ENCODE assay signal across 8 cellular contexts in the genomic region with DNA sequence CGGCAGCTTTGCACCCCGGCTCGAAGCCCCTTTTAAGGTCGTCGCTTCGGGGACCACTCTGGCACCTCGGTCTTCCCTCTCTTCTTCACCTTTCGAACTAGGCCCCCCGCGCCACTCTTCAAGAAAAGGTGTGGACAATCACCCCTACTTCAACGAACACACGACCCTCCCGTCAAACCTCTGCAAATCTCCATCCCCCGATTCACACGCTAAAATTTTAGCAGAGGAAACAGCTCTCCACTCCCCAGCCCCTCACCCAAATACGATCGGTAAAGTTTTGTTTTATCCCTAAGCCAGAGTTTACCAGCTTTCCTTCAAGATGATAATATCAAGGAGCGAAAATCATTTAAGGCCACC.
A peak's percentile ranks its signal among the peaks of the same experiment; 100 is the strongest.
DNase-seq lines count a peak whose midpoint lies in the region; ATAC-seq, FAIRE-seq and TF ChIP-seq lines count a peak whose summit lies in the region.

No MANE protein-coding gene starts in this region.

- H3K4me1 ChIP-seq in A549: peaks cover 55% of the 10 kb centered on the region
- H3K4me1 ChIP-seq in KMS-11 (ENCODE audit: low read depth, poor library complexity, severe bottlenecking): peaks cover 14% of the 10 kb centered on the region

- FAIRE-seq in A549 (lab: Jason Lieb, UNC): no peak

- H2AFZ ChIP-seq in KMS-11 (ENCODE audit: low read depth): no peak overlapping the region

- no peak overlapping the region for H3K9ac ChIP-seq in KMS-11

- no peaks in the 10 kb centered on the region for H3K9me3 Mint-ChIP-seq in naive B cell

- H4K20me1 ChIP-seq in KMS-11 (ENCODE audit: insufficient read depth): no peaks in the 10 kb centered on the region

- DNase-seq in A549 (ENCODE audit: low read depth in 1 of 2, low spot score in 1 of 2) (no peak), choroid plexus epithelial cell (ENCODE audit: low read depth) (no peak), naive B cell (no peak), cortex of kidney (lab: John Stamatoyannopoulos, UW) (no peak), NCI-H1092 treated with DMSO at 0.1 percent for 48 hours (lab: John Stamatoyannopoulos, UW) (no peak)
- no peak for DNase-seq in stimulated activated CD4-positive, alpha-beta T cell treated with anti-CD3 and anti-CD28 coated beads, Interleukin-15, amount 100 ng/mL, for 24 hours

- H3K27ac Mint-ChIP-seq in naive B cell: peak overlapping the region; percentile 78 to 96 (median 94)

- no peak for TF ChIP-seq CTCF in A549 (IDR thresholded peaks at IDR 0.05)
- no peak for TF ChIP-seq CTCF in KMS-11 (conservative IDR thresholded peaks at IDR 0.05; ENCODE audit: low read depth, low read length)
- TF ChIP-seq CTCF in choroid plexus epithelial cell (conservative IDR thresholded peaks at IDR 0.05; ENCODE audit: low read depth, low read length): no peak

- POLR2A ChIA-PET in A549 (lab: Yijun Ruan, JAX): interaction anchor here (1.0 to 1.6 kb wide), 5 partner anchors 19 to 562 kb away, joined by 3 to 4 read pairs (median 3); no protein-coding TSS in a partner anchor

- WGBS in A549 (ENCODE audit: missing lambda C conversion rate): 18% methylated on average over 18 of the region's 18 CpGs

- no peaks in the 10 kb centered on the region for H3K36me3 ChIP-seq in KMS-11 (ENCODE audit: insufficient read depth)

- no peak for ATAC-seq in A549
- no peak for ATAC-seq in naive B cell (ENCODE audit: low read depth in 2 of 2)
- ATAC-seq in GM18511 (IDR thresholded peaks at IDR 0.05; ENCODE audit: unreplicated experiment): no peak

- H3K4me3 Mint-ChIP-seq in naive B cell: peak overlapping the region; percentile 88 to 96 (median 94)

- no peak for TF ChIP-seq RAD21 in A549 (conservative IDR thresholded peaks at IDR 0.05 in 1 of 2, IDR thresholded peaks at IDR 0.05 in 1 of 2)

- H3K4me2 ChIP-seq in A549: peak overlapping the region; percentile 96
- peak overlapping the region; percentile 13; the same call in 1 of the 2 replicates for H3K4me2 ChIP-seq in KMS-11

- peaks cover 0 to 7% of the 10 kb centered on the region in 2 donors for H3K36me3 Mint-ChIP-seq in naive B cell

- H3K79me2 ChIP-seq in KMS-11 (ENCODE audit: insufficient read depth, low read depth): no peaks in the 10 kb centered on the region

- no peaks in the 10 kb centered on the region for H3K27me3 Mint-ChIP-seq in naive B cell

- TF ChIP-seq EP300 in A549 (IDR thresholded peaks at IDR 0.05): no peak

- peaks cover 50 to 80% (median 78%) of the 10 kb centered on the region in 3 donors for H3K4me1 Mint-ChIP-seq in naive B cell

- H3K9me3 ChIP-seq in A549: no peaks in the 10 kb centered on the region

- no peak for TF ChIP-seq POLR2A in A549 (IDR thresholded peaks at IDR 0.05; ENCODE audit: low read length)

- CTCF ChIA-PET in A549 (lab: Yijun Ruan, JAX): interaction anchor here (1.0 to 1.7 kb wide), 4 partner anchors 15 to 562 kb away, joined by 3 to 4 read pairs (median 4); no protein-coding TSS in a partner anchor

- peak overlapping the region; percentile 91 to 99 for H3K27ac ChIP-seq in A549
- no peak overlapping the region for H3K27ac ChIP-seq in KMS-11

- H3K4me3 ChIP-seq in A549 (peak overlapping the region; percentile 77), KMS-11 (IDR thresholded peaks at IDR 0.05; ENCODE audit: insufficient read depth, low read depth, low read length) (no peak overlapping the region), choroid plexus epithelial cell (ENCODE audit: low read depth, low read length) (peak overlapping the region; percentile 48)

- H3K27me3 ChIP-seq in KMS-11 (ENCODE audit: insufficient read depth, low read depth): no peaks in the 10 kb centered on the region

TF ChIP-seq in A549, 52 proteins besides CTCF, POLR2A, EP300 and RAD21:
- no peak for TF ChIP-seq EHF (CRISPR knock-in tag; IDR thresholded peaks at IDR 0.05)
- no peak for TF ChIP-seq CBX2 (IDR thresholded peaks at IDR 0.05; ENCODE audit: borderline replicate concordance, low read depth)
- TF ChIP-seq HOXB5 (CRISPR knock-in tag; IDR thresholded peaks at IDR 0.05): no peak
- TF ChIP-seq NR3C1 (IDR thresholded peaks at IDR 0.05): no peak
- TF ChIP-seq HOXA7 (CRISPR knock-in tag; IDR thresholded peaks at IDR 0.05): no peak
- no peak for TF ChIP-seq HDAC2 (IDR thresholded peaks at IDR 0.05)
- TF ChIP-seq BHLHE40 (IDR thresholded peaks at IDR 0.05; ENCODE audit: low read depth, low read length): no peak
- TF ChIP-seq, protein P1, sequence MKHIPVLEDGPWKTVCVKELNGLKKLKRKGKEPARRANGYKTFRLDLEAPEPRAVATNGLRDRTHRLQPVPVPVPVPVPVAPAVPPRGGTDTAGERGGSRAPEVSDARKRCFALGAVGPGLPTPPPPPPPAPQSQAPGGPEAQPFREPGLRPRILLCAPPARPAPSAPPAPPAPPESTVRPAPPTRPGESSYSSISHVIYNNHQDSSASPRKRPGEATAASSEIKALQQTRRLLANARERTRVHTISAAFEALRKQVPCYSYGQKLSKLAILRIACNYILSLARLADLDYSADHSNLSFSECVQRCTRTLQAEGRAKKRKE (CRISPR knock-in tag; IDR thresholded peaks at IDR 0.05; ENCODE audit: low read depth): no peak
- TF ChIP-seq RFX5 (IDR thresholded peaks at IDR 0.05): no peak
- TF ChIP-seq NPAS2 (CRISPR knock-in tag; IDR thresholded peaks at IDR 0.05; ENCODE audit: borderline replicate concordance): no peak
- no peak for TF ChIP-seq SMC3 (IDR thresholded peaks at IDR 0.05)
- TF ChIP-seq, protein P2, sequence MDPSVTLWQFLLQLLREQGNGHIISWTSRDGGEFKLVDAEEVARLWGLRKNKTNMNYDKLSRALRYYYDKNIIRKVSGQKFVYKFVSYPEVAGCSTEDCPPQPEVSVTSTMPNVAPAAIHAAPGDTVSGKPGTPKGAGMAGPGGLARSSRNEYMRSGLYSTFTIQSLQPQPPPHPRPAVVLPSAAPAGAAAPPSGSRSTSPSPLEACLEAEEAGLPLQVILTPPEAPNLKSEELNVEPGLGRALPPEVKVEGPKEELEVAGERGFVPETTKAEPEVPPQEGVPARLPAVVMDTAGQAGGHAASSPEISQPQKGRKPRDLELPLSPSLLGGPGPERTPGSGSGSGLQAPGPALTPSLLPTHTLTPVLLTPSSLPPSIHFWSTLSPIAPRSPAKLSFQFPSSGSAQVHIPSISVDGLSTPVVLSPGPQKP (IDR thresholded peaks at IDR 0.05; ENCODE audit: low read depth, low read length): no peak
- TF ChIP-seq ESRRA (IDR thresholded peaks at IDR 0.05; ENCODE audit: borderline replicate concordance, low read length): no peak
- TF ChIP-seq, protein P3, sequence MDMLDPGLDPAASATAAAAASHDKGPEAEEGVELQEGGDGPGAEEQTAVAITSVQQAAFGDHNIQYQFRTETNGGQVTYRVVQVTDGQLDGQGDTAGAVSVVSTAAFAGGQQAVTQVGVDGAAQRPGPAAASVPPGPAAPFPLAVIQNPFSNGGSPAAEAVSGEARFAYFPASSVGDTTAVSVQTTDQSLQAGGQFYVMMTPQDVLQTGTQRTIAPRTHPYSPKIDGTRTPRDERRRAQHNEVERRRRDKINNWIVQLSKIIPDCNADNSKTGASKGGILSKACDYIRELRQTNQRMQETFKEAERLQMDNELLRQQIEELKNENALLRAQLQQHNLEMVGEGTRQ (IDR thresholded peaks at IDR 0.05): no peak
- no peak for TF ChIP-seq ZC3H11A (IDR thresholded peaks at IDR 0.05)
- TF ChIP-seq REST (IDR thresholded peaks at IDR 0.05): no peak
- no peak for TF ChIP-seq CHD4 (IDR thresholded peaks at IDR 0.05; ENCODE audit: borderline replicate concordance)
- no peak for TF ChIP-seq CHD2 (IDR thresholded peaks at IDR 0.05; ENCODE audit: low read length, partially characterized antibody)
- no peak for TF ChIP-seq MYC (IDR thresholded peaks at IDR 0.05; ENCODE audit: borderline replicate concordance, low read length)
